33 cellular contexts compared by ENCODE assay signal in the genomic region with DNA sequence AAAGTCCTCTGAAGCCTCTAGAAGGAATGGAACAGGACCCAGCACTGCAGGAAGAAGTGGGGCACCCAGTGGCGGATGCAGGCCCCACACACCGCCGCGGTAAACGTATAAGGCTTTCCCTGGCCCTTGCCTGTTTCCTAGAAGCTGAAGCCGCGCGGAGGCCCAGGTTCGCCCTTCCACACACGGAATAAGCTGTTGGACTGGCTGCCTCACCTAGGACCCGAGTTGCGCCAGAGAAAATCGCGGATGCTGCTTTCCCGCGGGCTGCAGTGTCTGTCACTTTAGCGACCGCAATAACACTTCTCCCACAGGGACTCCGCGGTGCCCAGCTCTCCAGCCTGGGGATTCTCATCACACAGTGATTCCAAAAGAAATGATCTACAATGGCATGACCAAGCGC.
"Had no signal": no experiment of that assay in that cellular context is flagged by ENCODE, and none has a peak within 500 bp of the region (broad histone marks: within the 10 kb centered on the region; RNA-seq: fewer than 3 reads in every experiment).

No MANE protein-coding gene starts in this region.

- H3K27me3 ChIP-seq: adrenal gland, body of pancreas, breast epithelium, Peyer's patch had no signal

- H3K9me3 ChIP-seq: adrenal gland, body of pancreas had no signal

- H3K4me3 ChIP-seq: adrenal gland, body of pancreas, breast epithelium, Peyer's patch had no signal

- ATAC-seq: activated CD8-positive, alpha-beta T cell treated with anti-CD3 and anti-CD28 coated beads for 36 hours; activated naive CD4-positive, alpha-beta T cell treated with anti-CD3 and anti-CD28 coated beads, Interleukin-2, amount 50 U/mL, for 72 hours; body of pancreas; PC-3; T-cell; T-helper 17 cell had no signal

- H3K27ac Mint-ChIP-seq: activated B cell treated with CpG ODN at 0.5 μM for 24 hours; activated CD8-positive, alpha-beta T cell treated with anti-CD3 and anti-CD28 coated beads for 36 hours; activated naive CD4-positive, alpha-beta T cell treated with anti-CD3 and anti-CD28 coated beads, Interleukin-2, amount 50 U/mL, for 72 hours; activated T-helper 2 cell treated with anti-CD3 and anti-CD28 coated beads, Interferon-gamma antibody, Interleukin-2, Interleukin-4, amounts not matched to agents 10 μg/mL and 5 μg/mL and 100 μg/mL, durations not matched to agents 14 hours and 24 hours and 36 hours; T-cell; T-helper 17 cell had no signal

- H3K4me1 Mint-ChIP-seq: activated B cell treated with CpG ODN at 0.5 μM for 24 hours, T-cell, T-helper 17 cell had no signal

- H3K9ac ChIP-seq: KMS-11 had no signal

- H3K36me3 ChIP-seq: adrenal gland, breast epithelium, Peyer's patch had no signal

- DNase-seq: activated B cell treated with CpG ODN at 0.5 μM for 24 hours; activated CD4-positive, alpha-beta T cell treated with anti-CD3 and anti-CD28 coated beads for 4 hours; activated CD4-positive, alpha-beta T cell treated with anti-CD3 and anti-CD28 coated beads, Interleukin-2, amount 50 U/mL, for 4 hours; activated CD4-positive, CD25-positive, alpha-beta regulatory T cell treated with anti-CD3 and anti-CD28 coated beads, Interleukin-2, amount 50 U/mL, for 72 hours; activated CD8-positive, alpha-beta T cell treated with anti-CD3 and anti-CD28 coated beads for 36 hours; activated gamma-delta T cell; activated naive CD4-positive, alpha-beta T cell treated with Interleukin-2 at 50 U/mL for 16 hours; activated T-cell treated with anti-CD3 and anti-CD28 coated beads, Interleukin-2, amount 50 U/mL, for 1 hour; adrenal gland; body of pancreas; caudate nucleus; MM.1S; MV-4-11; NCI-H1092; NCI-H1436 treated with DMSO at 0.1 percent for 48 hours; NCI-H1694 treated with DMSO at 0.1 percent for 48 hours; NCI-H2029; NCI-H345; NCI-H524 treated with DMSO at 0.1 percent for 48 hours; NK-92 treated with Interleukin-12 subunit alpha and Interleukin-12 subunit beta, amount 100 ng/mL, for 24 hours; PC-3; Peyer's patch; RPMI8226; SIG-M5; T-cell; T-helper 17 cell; T-helper 9 cell had no signal

- H3K36me3 Mint-ChIP-seq: T-cell had no signal

- H3K4me1 ChIP-seq: adrenal gland, body of pancreas, breast epithelium, Peyer's patch had no signal

- H3K27ac ChIP-seq: adrenal gland, body of pancreas, breast epithelium, KMS-11, Peyer's patch, VCaP had no signal

- H3K4me3 Mint-ChIP-seq: activated B cell treated with CpG ODN at 0.5 μM for 24 hours; activated CD8-positive, alpha-beta T cell treated with anti-CD3 and anti-CD28 coated beads for 36 hours; T-cell; T-helper 17 cell had no signal

- FAIRE-seq: astrocyte had no signal

- H3K27me3 Mint-ChIP-seq: activated B cell treated with CpG ODN at 0.5 μM for 24 hours; activated CD8-positive, alpha-beta T cell treated with anti-CD3 and anti-CD28 coated beads for 36 hours; T-cell; T-helper 17 cell had no signal
